Comparison of ENCODE assay signal across 8 cellular contexts in the genomic region with DNA sequence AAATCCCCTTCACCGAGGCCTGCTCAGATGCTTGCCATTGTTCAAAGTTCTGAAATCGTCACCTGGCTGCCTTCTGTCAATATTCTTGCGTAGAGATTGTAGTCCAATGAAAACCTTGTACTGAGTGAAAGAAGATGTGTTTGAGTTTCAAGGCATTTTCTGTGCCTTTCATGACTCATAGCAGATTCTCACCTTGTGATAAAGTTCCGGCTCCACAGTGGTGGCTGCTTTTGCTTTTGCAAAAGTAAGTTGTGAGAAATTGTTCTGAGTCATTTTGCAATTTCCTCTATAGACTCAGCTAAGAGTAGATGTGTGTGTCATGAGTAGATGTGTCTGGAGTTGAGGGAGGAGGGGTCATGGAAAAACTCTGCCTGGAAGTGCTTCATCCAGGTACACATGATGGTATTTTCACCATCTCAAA. TPM values are rescaled to one million over a fixed set of nuclear protein-coding genes. Genes with fewer than 3 reads are reported as not detected.
A peak's percentile ranks its signal among the peaks of the same experiment; 100 is the strongest.
DNase-seq lines count a peak whose midpoint lies in the region; ATAC-seq, FAIRE-seq and TF ChIP-seq lines count a peak whose summit lies in the region.

No MANE protein-coding gene starts in this region.

- FAIRE-seq in kidney (lab: Jason Lieb, UNC) (no peak), D721Med (lab: Jason Lieb, UNC) (no peak)

- peak; percentile 92 for ATAC-seq in HG03025 (IDR thresholded peaks at IDR 0.05; ENCODE audit: low FRiP score, unreplicated experiment)

- H3K4me3 ChIP-seq in kidney (ENCODE audit: low read length in 2 of 2) = no peak overlapping the region

- H3K36me3 ChIP-seq in kidney (ENCODE audit: control insufficient read depth in 1 of 2, insufficient read depth in 2 of 2, low read length in 2 of 2) = no peaks in the 10 kb centered on the region

- peak; percentile 68 for DNase-seq in activated naive CD4-positive, alpha-beta T cell treated with Interleukin-2 at 50 U/mL for 16 hours
- DNase-seq in activated naive CD4-positive, alpha-beta T cell (lab: John Stamatoyannopoulos, UW) = no peak
- DNase-seq in SKM-1 treated with dmso at 0.1 percent for 144 hours (lab: John Stamatoyannopoulos, UW; ENCODE audit: unreplicated experiment) (peak; percentile 70), dermis blood vessel endothelial cell (peak; percentile 95), kidney (no peak), D721Med (ENCODE audit: insufficient read length, low spot score) (no peak)
- peak; percentile 7 for DNase-seq in stimulated activated CD8-positive, alpha-beta memory T cell treated with anti-CD3 and anti-CD28 coated beads, Interleukin-12 subunit alpha, Interleukin-12 subunit beta, amount 100 ng/mL, for 24 hours (ENCODE audit: extremely low read depth)

- H3K9ac ChIP-seq in kidney (ENCODE audit: low read length in 2 of 2) = no peak overlapping the region

- no peaks in the 10 kb centered on the region for H3K4me1 ChIP-seq in kidney (ENCODE audit: control insufficient read depth in 1 of 2, insufficient read depth in 1 of 2, low read depth in 1 of 2, low read length in 2 of 2)

- intact Hi-C loops in kidney (cut with DNase I) = no loop called here

- H3K9me3 ChIP-seq in kidney (ENCODE audit: control insufficient read depth in 1 of 2, low read length in 2 of 2) = no peaks in the 10 kb centered on the region

- TF ChIP-seq CTCF in kidney (IDR thresholded peaks at IDR 0.05; ENCODE audit: borderline replicate concordance, extremely low read depth, insufficient read depth) = no peak
- no peak for TF ChIP-seq CTCF in D721Med (IDR thresholded peaks at IDR 0.05; ENCODE audit: insufficient read depth, missing control alignments)

- H3K27ac ChIP-seq in kidney (ENCODE audit: low read depth in 2 of 2, low read length in 2 of 2) = no peak overlapping the region

RNA-seq across cellular contexts. Expression of a gene that starts 39.8 kb away (rescaled TPM):
- total RNA-seq in dermis blood vessel endothelial cell (not detected in 2 replicates), kidney (not detected)
- 0.77 TPM for polyA plus RNA-seq in kidney (ENCODE audit: insufficient read depth, low read depth, low replicate concordance)

Comparison
In these comparisons a context has a peak if more than half of its experiments do, and no peak if none do; other contexts are left out.
1. DNase-seq: peak in activated naive CD4-positive, alpha-beta T cell treated with Interleukin-2 at 50 U/mL for 16 hours (single experiment), SKM-1 treated with dmso at 0.1 percent for 144 hours (single experiment), dermis blood vessel endothelial cell (single experiment) and stimulated activated CD8-positive, alpha-beta memory T cell treated with anti-CD3 and anti-CD28 coated beads, Interleukin-12 subunit alpha, Interleukin-12 subunit beta, amount 100 ng/mL, for 24 hours (single experiment); none in activated naive CD4-positive, alpha-beta T cell (0 of 4), kidney (single experiment) and D721Med (single experiment).